In genomic region chr2:207137922-207138321, GRCh38 we compare ENCODE assay signal across 20 cellular contexts. TPM values are rescaled to one million over a fixed set of nuclear protein-coding genes. Genes with fewer than 3 reads are reported as not detected.
A peak's percentile ranks its signal among the peaks of the same experiment; 100 is the strongest.
DNase-seq lines count a peak whose midpoint lies in the region; ATAC-seq and TF ChIP-seq lines count a peak whose summit lies in the region.
"Had no signal": no experiment of that assay in that cellular context is flagged by ENCODE, and none has a peak within 500 bp of the region (broad histone marks: within the 10 kb centered on the region; RNA-seq: fewer than 3 reads in every experiment).

No MANE protein-coding gene starts in this region.

- no peaks in the 10 kb centered on the region for H4K20me1 ChIP-seq in MM.1S (ENCODE audit: insufficient read depth, low read length)

- H2BK5ac ChIP-seq in mesenchymal stem cell (ENCODE audit: low read depth, low read length, poor library complexity, severe bottlenecking) = no peak overlapping the region

- H2BK120ac ChIP-seq in mesenchymal stem cell (ENCODE audit: low read depth, low read length) = no peak overlapping the region

- H2AFZ ChIP-seq in mesenchymal stem cell (ENCODE audit: low read depth, low read length) = no peak overlapping the region
- H2AFZ ChIP-seq in MM.1S (ENCODE audit: low read length) = no peak overlapping the region

- peaks cover 94% of the 10 kb centered on the region for H3K4me1 Mint-ChIP-seq in activated naive CD4-positive, alpha-beta T cell treated with anti-CD3 and anti-CD28 coated beads, Interleukin-2, amount 50 U/mL, for 24 hours

- no peak for ATAC-seq in activated naive CD4-positive, alpha-beta T cell treated with anti-CD3 and anti-CD28 coated beads, Interleukin-2, amount 50 U/mL, for 72 hours
- ATAC-seq in HG02870 (IDR thresholded peaks at IDR 0.05; ENCODE audit: unreplicated experiment) = no peak
- ATAC-seq: effector memory CD8-positive, alpha-beta T cell; stimulated activated naive CD8-positive, alpha-beta T cell treated with anti-CD3 and anti-CD28 coated beads, Interleukin-15, Interleukin-2, amounts not matched to agents 100 U/mL and 50 U/mL, for 24 hours had no signal

- no peak overlapping the region for H2BK15ac ChIP-seq in mesenchymal stem cell (ENCODE audit: low read depth, poor library complexity, severe bottlenecking)

- no peak overlapping the region for H3K14ac ChIP-seq in mesenchymal stem cell (ENCODE audit: low read length in 2 of 2)

- no peak overlapping the region for H3K4ac ChIP-seq in mesenchymal stem cell (ENCODE audit: low read depth in 1 of 2, low read length in 2 of 2)

- H3K27me3 ChIP-seq in mesenchymal stem cell (ENCODE audit: control insufficient read depth in 1 of 2, insufficient read depth in 1 of 2, low read length in 2 of 2) = no peaks in the 10 kb centered on the region
- H3K27me3 ChIP-seq in thyroid gland = no peaks in the 10 kb centered on the region
- no peaks in the 10 kb centered on the region for H3K27me3 ChIP-seq in MM.1S (replicated peaks; ENCODE audit: insufficient read depth, low read length)
- H3K27me3 ChIP-seq: colonic mucosa, Peyer's patch had no signal

- peaks cover 12% of the 10 kb centered on the region for H3K4me1 ChIP-seq in mesenchymal stem cell (ENCODE audit: control insufficient read depth, insufficient read depth, low read depth, low read length)
- H3K4me1 ChIP-seq in thyroid gland = peaks cover 61 to 97% of the 10 kb centered on the region in 2 donors
- H3K4me1 ChIP-seq in MM.1S (ENCODE audit: low read length) = peaks cover 54% of the 10 kb centered on the region

- no peaks in the 10 kb centered on the region for H3K9me2 ChIP-seq in MM.1S (replicated peaks; ENCODE audit: insufficient read depth, low read length)

- no peak overlapping the region for H4K91ac ChIP-seq in mesenchymal stem cell (ENCODE audit: low read length)

- no peak overlapping the region for H3K4me3 Mint-ChIP-seq in activated naive CD4-positive, alpha-beta T cell treated with anti-CD3 and anti-CD28 coated beads, Interleukin-2, amount 50 U/mL, for 24 hours
- H3K4me3 Mint-ChIP-seq: activated CD4-positive, alpha-beta T cell treated with anti-CD3 and anti-CD28 coated beads, Interleukin-2, amount 10 ng/mL, durations not matched to agents 24 days and 14 days; activated naive CD8-positive, alpha-beta T cell treated with anti-CD3 and anti-CD28 coated beads, Interleukin-2, amount 10 ng/mL, durations not matched to agents 7 days and 5 days; effector memory CD8-positive, alpha-beta T cell; mesothelial cell of epicardium; type B pancreatic cell had no signal

- TF ChIP-seq POLR2A in thyroid gland (IDR thresholded peaks at IDR 0.05) = no peak

- H3K27me3 Mint-ChIP-seq in activated naive CD4-positive, alpha-beta T cell treated with anti-CD3 and anti-CD28 coated beads, Interleukin-2, amount 50 U/mL, for 24 hours = no peaks in the 10 kb centered on the region
- H3K27me3 Mint-ChIP-seq: activated CD4-positive, alpha-beta T cell treated with anti-CD3 and anti-CD28 coated beads, Interleukin-2, amount 10 ng/mL, durations not matched to agents 24 days and 14 days; activated naive CD8-positive, alpha-beta T cell treated with anti-CD3 and anti-CD28 coated beads, Interleukin-2, amount 10 ng/mL, durations not matched to agents 7 days and 5 days; effector memory CD8-positive, alpha-beta T cell; type B pancreatic cell had no signal

- H3F3A ChIP-seq in MM.1S (ENCODE audit: insufficient read depth, low read length) = peaks cover 18% of the 10 kb centered on the region

- H3K36me3 ChIP-seq in SK-N-MC (ENCODE audit: insufficient read depth, low read length) (no peaks in the 10 kb centered on the region; the same call in 1 of the 2 replicates), mesenchymal stem cell (ENCODE audit: control insufficient read depth in 1 of 2, insufficient read depth in 2 of 2, low read depth in 1 of 2, low read length in 2 of 2) (peaks cover 0 to 9% of the 10 kb centered on the region in 2 experiments), thyroid gland (no peaks in the 10 kb centered on the region), MM.1S (replicated peaks; ENCODE audit: insufficient read depth, low read length) (no peaks in the 10 kb centered on the region)
- H3K36me3 ChIP-seq: colonic mucosa, Peyer's patch had no signal

- H3K9ac ChIP-seq in SK-N-MC (ENCODE audit: insufficient read length) (no peak overlapping the region), mesenchymal stem cell (ENCODE audit: low read length) (no peak overlapping the region), MM.1S (ENCODE audit: low read length) (no peak overlapping the region)

- peak overlapping the region; percentile 42 for H3K27ac Mint-ChIP-seq in activated naive CD4-positive, alpha-beta T cell treated with anti-CD3 and anti-CD28 coated beads, Interleukin-2, amount 50 U/mL, for 24 hours
- no peak overlapping the region for H3K27ac Mint-ChIP-seq in activated naive CD4-positive, alpha-beta T cell treated with anti-CD3 and anti-CD28 coated beads, Interleukin-2, amount 50 U/mL, for 72 hours
- H3K27ac Mint-ChIP-seq: activated CD4-positive, alpha-beta T cell treated with anti-CD3 and anti-CD28 coated beads, Interleukin-2, amount 10 ng/mL, durations not matched to agents 24 days and 14 days; activated naive CD8-positive, alpha-beta T cell treated with anti-CD3 and anti-CD28 coated beads, Interleukin-2, amount 10 ng/mL, durations not matched to agents 7 days and 5 days; effector memory CD8-positive, alpha-beta T cell; mesothelial cell of epicardium; type B pancreatic cell had no signal

- WGBS in mesenchymal stem cell = 79% methylated on average over 1 of the region's 1 CpG
- WGBS in thyroid gland, 2 donors = 83 to 86% methylated on average over 1 of the region's 1 CpG

- no peak overlapping the region for H4K8ac ChIP-seq in mesenchymal stem cell (ENCODE audit: low read length)

- peaks cover 16% of the 10 kb centered on the region for H3K79me2 ChIP-seq in MM.1S (ENCODE audit: low read length)

- H3K4me2 ChIP-seq in mesenchymal stem cell (ENCODE audit: low read length, poor library complexity, severe bottlenecking) = no peak overlapping the region
- H3K4me2 ChIP-seq in MM.1S (ENCODE audit: low read depth, low read length) = no peak overlapping the region

- intact Hi-C loops in thyroid gland (cut with DNase I) = no loop called here

- H3K4me3 ChIP-seq in SK-N-MC (no peak overlapping the region), mesenchymal stem cell (ENCODE audit: insufficient read depth in 1 of 2, low read depth in 1 of 2, low read length in 2 of 2) (no peak overlapping the region), thyroid gland (replicated peaks in 1 of 3) (no peak overlapping the region), MM.1S (ENCODE audit: low read length) (no peak overlapping the region)
- H3K4me3 ChIP-seq: colonic mucosa, Peyer's patch had no signal

- H2BK12ac ChIP-seq in mesenchymal stem cell (ENCODE audit: low read length in 2 of 2) = peak overlapping the region in 1 of 2 experiments; percentile 50

- H3K27ac ChIP-seq in SK-N-MC = peak overlapping the region; percentile 43; the same call in 1 of the 2 replicates
- peak overlapping the region; percentile 81 for H3K27ac ChIP-seq in mesenchymal stem cell (ENCODE audit: low read length, poor library complexity, severe bottlenecking)
- peak overlapping the region in 2 of 3 donors; percentile 48 to 67 for H3K27ac ChIP-seq in thyroid gland
- H3K27ac ChIP-seq in MM.1S (ENCODE audit: low read length) = no peak overlapping the region
- H3K27ac ChIP-seq: colonic mucosa had no signal

- H3K18ac ChIP-seq in mesenchymal stem cell (ENCODE audit: low read depth in 1 of 2, low read length in 2 of 2) = no peak overlapping the region

- H3K23ac ChIP-seq in mesenchymal stem cell (ENCODE audit: low read length in 2 of 2) = no peak overlapping the region

- H3K9me3 Mint-ChIP-seq in activated naive CD4-positive, alpha-beta T cell treated with anti-CD3 and anti-CD28 coated beads, Interleukin-2, amount 50 U/mL, for 24 hours = no peaks in the 10 kb centered on the region
- peaks cover 4 to 9% of the 10 kb centered on the region in 2 donors for H3K9me3 Mint-ChIP-seq in activated naive CD4-positive, alpha-beta T cell treated with anti-CD3 and anti-CD28 coated beads, Interleukin-2, amount 50 U/mL, for 72 hours
- H3K9me3 Mint-ChIP-seq: activated naive CD8-positive, alpha-beta T cell treated with anti-CD3 and anti-CD28 coated beads, Interleukin-2, amount 10 ng/mL, durations not matched to agents 7 days and 5 days; effector memory CD8-positive, alpha-beta T cell; mesothelial cell of epicardium; type B pancreatic cell had no signal

- no peak for DNase-seq in activated naive CD4-positive, alpha-beta T cell treated with anti-CD3 and anti-CD28 coated beads, Interleukin-2, amount 50 U/mL, for 72 hours (ENCODE audit: low spot score in 2 of 2)
- no peak for DNase-seq in SK-N-MC (ENCODE audit: low read depth, low spot score)
- DNase-seq in mesenchymal stem cell = no peak
- DNase-seq in thyroid gland = no peak
- DNase-seq in MM.1S = no peak
- DNase-seq in 8988T = no peak
- DNase-seq: activated CD4-positive, alpha-beta T cell treated with anti-CD3 and anti-CD28 coated beads, Interleukin-2, amount 10 ng/mL, durations not matched to agents 24 days and 14 days; activated naive CD8-positive, alpha-beta T cell treated with anti-CD3 and anti-CD28 coated beads, Interleukin-2, amount 10 ng/mL, durations not matched to agents 7 days and 5 days; C1 segment of cervical spinal cord; colonic mucosa; effector memory CD8-positive, alpha-beta T cell; NCI-H2081; Peyer's patch; stimulated activated CD4-positive, alpha-beta T cell treated with anti-CD3 and anti-CD28 coated beads, Interleukin-4, amount 100 ng/mL, for 1 hour; stimulated activated naive CD8-positive, alpha-beta T cell treated with anti-CD3 and anti-CD28 coated beads, Interleukin-15, Interleukin-2, amounts not matched to agents 100 U/mL and 50 U/mL, for 24 hours; T-helper 2 cell had no signal

- peaks cover 2% of the 10 kb centered on the region for H3K79me1 ChIP-seq in mesenchymal stem cell (replicated peaks; ENCODE audit: low read length, poor library complexity, severe bottlenecking)

- H3K36me3 Mint-ChIP-seq in activated naive CD4-positive, alpha-beta T cell treated with anti-CD3 and anti-CD28 coated beads, Interleukin-2, amount 50 U/mL, for 24 hours = peaks cover 20% of the 10 kb centered on the region
- peaks cover 20 to 28% of the 10 kb centered on the region in 2 donors for H3K36me3 Mint-ChIP-seq in activated naive CD4-positive, alpha-beta T cell treated with anti-CD3 and anti-CD28 coated beads, Interleukin-2, amount 50 U/mL, for 72 hours
- H3K36me3 Mint-ChIP-seq: mesothelial cell of epicardium had no signal

- H3K9me3 ChIP-seq in SK-N-MC (ENCODE audit: low read depth, low read length) = no peaks in the 10 kb centered on the region
- H3K9me3 ChIP-seq in mesenchymal stem cell (ENCODE audit: control insufficient read depth, low read length) = no peaks in the 10 kb centered on the region
- no peaks in the 10 kb centered on the region for H3K9me3 ChIP-seq in thyroid gland
- no peaks in the 10 kb centered on the region for H3K9me3 ChIP-seq in MM.1S (replicated peaks; ENCODE audit: insufficient read depth, low read length)
- H3K9me3 ChIP-seq: colonic mucosa, Peyer's patch had no signal

- no peak for TF ChIP-seq CTCF in thyroid gland (IDR thresholded peaks at IDR 0.05)
- TF ChIP-seq CTCF in MM.1S (IDR thresholded peaks at IDR 0.05; ENCODE audit: low read length) = no peak

- peak overlapping the region; percentile 17 for H2AK5ac ChIP-seq in mesenchymal stem cell (ENCODE audit: low read length, severe bottlenecking)

RNA-seq across cellular contexts. Expression of gene KLF7, which starts 27.8 kb away (rescaled TPM):
- total RNA-seq in activated naive CD4-positive, alpha-beta T cell treated with anti-CD3 and anti-CD28 coated beads, Interleukin-2, amount 50 U/mL, for 72 hours = 10 to 100 TPM; 26.8 to 28.7 TPM
- 31.0 TPM for polyA plus RNA-seq in mesenchymal stem cell (2013, experiment 1 of 2)
- 28.9 TPM for polyA plus RNA-seq in mesenchymal stem cell (2013, experiment 2 of 2)
- 10 to 100 TPM; 19.4 to 29.5 (median 25.6) TPM for total RNA-seq in thyroid gland
